ENCODE assay signal across 13 cellular contexts in the genomic region with DNA sequence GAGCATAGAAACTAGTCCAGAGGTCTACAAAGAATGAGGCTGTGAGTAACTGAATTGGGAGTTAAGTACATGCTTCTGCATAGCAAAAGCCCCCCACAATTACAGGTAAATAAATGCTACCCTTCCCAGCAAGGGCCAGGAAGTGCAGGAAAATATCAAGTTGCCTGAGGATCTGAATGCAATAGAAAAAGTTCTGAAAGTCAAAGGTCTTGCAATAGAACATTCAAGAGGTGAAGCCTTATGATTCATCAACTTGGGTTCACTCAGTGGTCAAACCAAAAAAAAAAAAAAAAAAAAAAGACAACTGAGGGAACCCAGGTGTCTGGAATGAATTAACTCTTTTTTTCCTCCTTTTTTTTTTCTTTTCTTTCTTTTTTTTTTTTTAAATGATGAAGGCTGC. TPM values are rescaled to one million over a fixed set of nuclear protein-coding genes. Genes with fewer than 3 reads are reported as not detected.
A peak's percentile ranks its signal among the peaks of the same experiment; 100 is the strongest.
DNase-seq lines count a peak whose midpoint lies in the region; ATAC-seq and TF ChIP-seq lines count a peak whose summit lies in the region.
"Had no signal": no experiment of that assay in that cellular context is flagged by ENCODE, and none has a peak within 500 bp of the region (broad histone marks: within the 10 kb centered on the region; RNA-seq: fewer than 3 reads in every experiment).

No MANE protein-coding gene starts in this region.

- intact Hi-C loops in activated CD4-positive, alpha-beta T cell treated with anti-CD3 and anti-CD28 coated beads for 36 hours (cut with DNase I, micrococcal nuclease): no loop called here

- peak; percentile 30 for ATAC-seq in activated CD4-positive, alpha-beta T cell treated with anti-CD3 and anti-CD28 coated beads for 36 hours
- ATAC-seq in HG02938 (IDR thresholded peaks at IDR 0.05; ENCODE audit: unreplicated experiment): no peak
- ATAC-seq in GM18858 (IDR thresholded peaks at IDR 0.05; ENCODE audit: unreplicated experiment): no peak

- H3K79me2 ChIP-seq in smooth muscle cell (ENCODE audit: low read depth): no peaks in the 10 kb centered on the region

- no peaks in the 10 kb centered on the region for H3K9me3 ChIP-seq in smooth muscle cell (replicated peaks; ENCODE audit: low read depth)
- H3K9me3 ChIP-seq: right atrium auricular region had no signal

- H3K4me1 ChIP-seq in smooth muscle cell (ENCODE audit: low read depth): peaks cover 9% of the 10 kb centered on the region

- no peak overlapping the region for H3K4me3 Mint-ChIP-seq in activated CD4-positive, alpha-beta T cell treated with anti-CD3 and anti-CD28 coated beads for 36 hours
- H3K4me3 Mint-ChIP-seq: dendritic cell treated with granulocyte-macrophage colony-stimulating factor and Interleukin-4, amounts not matched to agents 40 ng/mL and 50 ng/mL, for 4 days; T-helper 1 cell treated with Interleukin-12 subunit alpha and Interleukin-12 subunit beta and Interleukin-4 antibody, amounts not matched to agents 30 μg/mL and 1 μg/mL, for 36 hours had no signal

- H3K36me3 ChIP-seq in smooth muscle cell (ENCODE audit: low read depth): no peaks in the 10 kb centered on the region
- H3K36me3 ChIP-seq: right atrium auricular region had no signal

- H4K20me1 ChIP-seq in smooth muscle cell (ENCODE audit: low read depth): no peaks in the 10 kb centered on the region

- no peaks in the 10 kb centered on the region for H3K27me3 Mint-ChIP-seq in activated CD4-positive, alpha-beta T cell treated with anti-CD3 and anti-CD28 coated beads for 36 hours

- POLR2A ChIA-PET in activated CD4-positive, alpha-beta T cell treated with anti-CD3 and anti-CD28 coated beads for 36 hours (lab: Charles Lee): no interaction called here

- no peaks in the 10 kb centered on the region for H3K27me3 ChIP-seq in smooth muscle cell (ENCODE audit: low read depth)
- H3K27me3 ChIP-seq: right atrium auricular region had no signal

- no peak overlapping the region for H3K4me3 ChIP-seq in smooth muscle cell
- H3K4me3 ChIP-seq: right atrium auricular region had no signal

- no peak overlapping the region for H3K27ac Mint-ChIP-seq in activated CD4-positive, alpha-beta T cell treated with anti-CD3 and anti-CD28 coated beads for 36 hours

- TF ChIP-seq CTCF in smooth muscle cell (IDR thresholded peaks at IDR 0.05; ENCODE audit: borderline replicate concordance, insufficient read depth, poor library complexity, severe bottlenecking): no peak

- H3F3A ChIP-seq in smooth muscle cell (ENCODE audit: low read depth): peaks cover 3% of the 10 kb centered on the region

- peaks cover 6% of the 10 kb centered on the region for H3K36me3 Mint-ChIP-seq in activated CD4-positive, alpha-beta T cell treated with anti-CD3 and anti-CD28 coated beads for 36 hours (ENCODE audit: low read depth)

- no peak for DNase-seq in activated CD4-positive, alpha-beta T cell treated with anti-CD3 and anti-CD28 coated beads for 36 hours
- DNase-seq in activated CD4-positive, alpha-beta T cell treated with anti-CD3 and anti-CD28 coated beads, Interleukin-2, amount 50 U/mL, for 1 hour: no peak
- DNase-seq in RKO (ENCODE audit: low spot score) (peak; percentile 32), fibroblast of peridontal ligament (ENCODE audit: extremely low read depth) (peak; percentile 68), smooth muscle cell (lab: John Stamatoyannopoulos, UW; ENCODE audit: unreplicated experiment) (no peak), NCI-H774 (lab: John Stamatoyannopoulos, UW) (no peak)
- DNase-seq: NCI-H2029 treated with DMSO at 0.1 percent for 48 hours had no signal

- H3K9me3 Mint-ChIP-seq in activated CD4-positive, alpha-beta T cell treated with anti-CD3 and anti-CD28 coated beads for 36 hours (ENCODE audit: low read depth): peaks cover 11% of the 10 kb centered on the region

- peaks cover 35% of the 10 kb centered on the region for H3K4me1 Mint-ChIP-seq in activated CD4-positive, alpha-beta T cell treated with anti-CD3 and anti-CD28 coated beads for 36 hours

- peak overlapping the region; percentile 76 for H3K27ac ChIP-seq in smooth muscle cell (ENCODE audit: low read depth)
- H3K27ac ChIP-seq: right atrium auricular region had no signal

- no peak overlapping the region for H2AFZ ChIP-seq in smooth muscle cell (ENCODE audit: low read depth)

- no peak overlapping the region for H3K9ac ChIP-seq in smooth muscle cell (ENCODE audit: low read depth)

- peak overlapping the region; percentile 60 for H3K4me2 ChIP-seq in smooth muscle cell

- CTCF ChIA-PET in activated CD4-positive, alpha-beta T cell treated with anti-CD3 and anti-CD28 coated beads for 36 hours (lab: Charles Lee): no interaction called here

RNA-seq across cellular contexts. Expression of a gene that starts 42.8 kb away (rescaled TPM):
- under 1 TPM; 0.30 to 0.90 TPM for total RNA-seq in activated CD4-positive, alpha-beta T cell treated with anti-CD3 and anti-CD28 coated beads for 36 hours
- 0.67 and 2.3 TPM in 2 replicates for total RNA-seq in smooth muscle cell
- 3.0 and 3.6 TPM in 2 replicates for polyA plus RNA-seq in smooth muscle cell
- total RNA-seq: A673 had no signal

Comparison
In these comparisons a context has a peak if more than half of its experiments do, and no peak if none do; other contexts are left out.
1. DNase-seq: peak in RKO (single experiment) and fibroblast of peridontal ligament (single experiment); none in activated CD4-positive, alpha-beta T cell treated with anti-CD3 and anti-CD28 coated beads for 36 hours (single experiment), activated CD4-positive, alpha-beta T cell treated with anti-CD3 and anti-CD28 coated beads, Interleukin-2, amount 50 U/mL, for 1 hour (single experiment), smooth muscle cell (single experiment) and NCI-H774 (single experiment).